8 cellular contexts compared by ENCODE assay signal in the genomic region with DNA sequence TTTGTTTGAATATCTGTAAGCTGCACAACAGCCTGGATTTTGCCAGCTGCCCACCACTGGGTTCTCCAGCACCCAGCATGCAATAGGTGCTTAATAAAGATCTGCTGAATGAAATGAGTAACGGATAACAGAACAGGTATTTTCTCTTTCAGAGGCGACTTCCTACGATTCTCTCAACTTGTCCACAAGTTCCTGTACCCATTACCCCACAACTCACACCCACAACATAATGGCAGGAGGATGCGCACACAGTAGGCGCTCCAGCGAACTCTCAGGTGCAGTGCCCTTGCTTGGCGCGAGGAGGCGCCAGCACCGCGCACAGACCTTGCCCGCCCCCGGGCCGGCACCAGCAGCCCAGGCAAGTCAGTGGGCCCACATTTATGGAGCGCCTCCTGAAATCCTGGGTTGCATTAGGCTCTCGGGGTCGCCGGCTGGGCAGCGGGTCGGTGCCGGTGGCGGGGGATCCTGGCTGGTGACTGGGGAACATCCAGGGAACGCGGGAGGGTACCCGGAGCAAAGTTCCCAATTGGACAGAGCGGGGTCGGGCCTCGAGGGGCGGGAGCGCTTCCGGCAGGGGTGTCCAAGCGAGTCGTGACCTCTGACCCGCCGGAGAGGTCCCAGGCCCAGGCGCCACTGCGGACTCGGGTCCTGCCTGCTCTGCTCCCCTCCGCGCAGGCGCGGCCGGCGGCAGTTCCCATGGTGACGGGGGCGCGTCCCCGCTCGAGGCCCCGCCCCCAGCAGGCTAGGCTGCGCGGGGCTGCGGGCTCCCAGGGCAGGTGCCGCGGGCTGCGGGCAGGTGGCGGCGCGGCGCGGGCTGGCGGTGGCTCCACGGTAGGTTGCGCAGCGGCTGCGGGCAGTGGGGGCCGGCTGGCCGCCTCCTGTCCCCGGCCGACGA. TPM values are rescaled to one million over a fixed set of nuclear protein-coding genes. Genes with fewer than 3 reads are reported as not detected.
DNase-seq lines count a peak whose midpoint lies in the region; ATAC-seq, FAIRE-seq and TF ChIP-seq lines count a peak whose summit lies in the region.

A gene (plus strand): TSS at position 775 of the 895 bp plus-strand sequence. CDS start 75,284 bp downstream, outside the sequence.

- H3K36me3 ChIP-seq in kidney (ENCODE audit: control insufficient read depth in 1 of 2, insufficient read depth in 2 of 2, low read length in 2 of 2), result no peaks in the 10 kb centered on the region

- peak; percentile 27 for DNase-seq in DMS79 treated with DMSO at 0.1 percent for 48 hours (lab: John Stamatoyannopoulos, UW)
- DNase-seq in NCI-H446 (lab: John Stamatoyannopoulos, UW), result peak; percentile 18 to 82
- peak; percentile 83 for DNase-seq in activated CD4-positive, alpha-beta T cell treated with anti-CD3 and anti-CD28 coated beads for 1 hour
- DNase-seq in cerebellum (ENCODE audit: low spot score), result peak; percentile 96
- peak; percentile 95 for DNase-seq in kidney
- peak; percentile 64 to 80 (median 71) for DNase-seq in stimulated activated CD4-positive, alpha-beta T cell treated with anti-CD3 and anti-CD28 coated beads, Interleukin-12 subunit alpha, Interleukin-12 subunit beta, amount 100 ng/mL, for 48 hours (ENCODE audit: low read depth in 2 of 3, low spot score in 1 of 3)
- no peak for DNase-seq in NAMALWA (ENCODE audit: low spot score)

- H3K9ac ChIP-seq in kidney (ENCODE audit: low read length in 2 of 2), result peak within 1 kb of the TSS; percentile 92 to 93

- peak within 1 kb of the TSS; percentile 91 to 92 for H3K4me3 ChIP-seq in kidney (ENCODE audit: low read length in 2 of 2)

- TF ChIP-seq CTCF in kidney (IDR thresholded peaks at IDR 0.05; ENCODE audit: borderline replicate concordance, extremely low read depth, insufficient read depth), result peak; percentile 96

- H3K27ac ChIP-seq in kidney (ENCODE audit: low read depth in 2 of 2, low read length in 2 of 2), result peak within 1 kb of the TSS; percentile 93

- intact Hi-C loops in kidney (cut with DNase I), result no loop called here

- peaks cover 11 to 19% of the 10 kb centered on the region in 2 donors for H3K4me1 ChIP-seq in kidney (ENCODE audit: control insufficient read depth in 1 of 2, insufficient read depth in 1 of 2, low read depth in 1 of 2, low read length in 2 of 2)

- FAIRE-seq in kidney (lab: Jason Lieb, UNC), result no peak

- no peaks in the 10 kb centered on the region for H3K9me3 ChIP-seq in kidney (ENCODE audit: control insufficient read depth in 1 of 2, low read length in 2 of 2)

- ATAC-seq in HG02610 (IDR thresholded peaks at IDR 0.05; ENCODE audit: unreplicated experiment), result peak; percentile 74

RNA-seq across cellular contexts. Expression of the gene that starts here (rescaled TPM):
- total RNA-seq in cerebellum (9.5 TPM), kidney (65.2 TPM)
- polyA plus RNA-seq in kidney (ENCODE audit: insufficient read depth, low read depth, low replicate concordance), result 7.3 TPM
